In the genomic region with DNA sequence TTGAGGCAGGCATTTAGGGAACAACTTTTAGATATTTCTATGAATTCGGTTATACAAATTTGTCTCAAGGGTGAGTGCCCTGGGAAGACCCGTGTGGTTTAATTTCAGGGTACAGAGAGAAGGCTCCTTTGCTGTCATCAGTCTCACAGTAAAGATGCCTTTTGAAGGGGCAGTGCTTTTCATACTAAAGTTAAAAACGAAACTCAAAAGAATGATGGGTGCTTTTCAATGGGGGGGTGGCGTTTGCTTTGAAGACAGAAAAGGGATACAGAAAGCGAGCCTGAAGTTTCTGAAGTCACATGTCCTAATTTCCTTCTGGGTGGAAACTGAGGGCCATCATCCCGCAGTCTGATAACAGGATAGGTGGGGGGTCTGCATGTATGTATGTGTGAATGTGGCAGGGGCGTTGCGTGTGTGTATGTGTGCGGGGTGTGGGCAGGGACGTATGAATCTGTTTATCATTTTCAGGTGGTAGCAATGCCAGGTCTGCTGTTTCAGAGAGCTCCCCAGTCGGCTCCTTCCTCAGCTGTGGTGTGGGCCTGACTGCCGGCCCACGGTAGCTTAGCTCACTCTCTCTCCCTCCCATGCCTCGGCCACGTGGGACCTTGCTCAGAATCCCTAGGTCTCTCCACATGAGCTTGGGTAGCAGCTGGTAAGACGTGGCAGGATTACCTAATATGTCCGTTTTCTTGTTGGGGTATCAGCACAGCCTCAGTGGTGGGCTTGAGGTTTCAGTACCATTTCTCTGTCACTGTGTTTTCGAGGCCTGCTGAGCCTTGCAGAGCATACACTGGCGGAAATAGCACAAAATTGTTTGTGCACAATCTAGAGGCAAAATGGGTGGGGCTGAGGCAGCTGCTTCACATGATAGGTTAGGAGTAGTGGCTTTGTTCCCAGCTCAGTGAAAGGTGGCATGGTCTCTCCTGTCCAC, we compare ENCODE assay signal across 9 cellular contexts. TPM values are rescaled to one million over a fixed set of nuclear protein-coding genes. Genes with fewer than 3 reads are reported as not detected.
A peak's percentile ranks its signal among the peaks of the same experiment; 100 is the strongest.
DNase-seq lines count a peak whose midpoint lies in the region; ATAC-seq and TF ChIP-seq lines count a peak whose summit lies in the region.
"Had no signal": no experiment of that assay in that cellular context is flagged by ENCODE, and none has a peak within 500 bp of the region (broad histone marks: within the 10 kb centered on the region; RNA-seq: fewer than 3 reads in every experiment).

No MANE protein-coding gene starts in this region.

- no peak for TF ChIP-seq EP300 in ovary (IDR thresholded peaks at IDR 0.05)

- H3K27me3 ChIP-seq in right lobe of liver = no peaks in the 10 kb centered on the region
- no peaks in the 10 kb centered on the region for H3K27me3 ChIP-seq in ovary

- DNase-seq in COLO668 (lab: John Stamatoyannopoulos, UW; ENCODE audit: unreplicated experiment) (peak; percentile 54), right lobe of liver (no peak), ovary (no peak), LoVo (ENCODE audit: low spot score) (no peak)
- DNase-seq in activated CD4-positive, alpha-beta T cell treated with anti-CD3 and anti-CD28 coated beads, Interleukin-2, amount 50 U/mL, for 48 hours = peak; percentile 37 to 45
- DNase-seq: NCI-H187 treated with DMSO at 0.1 percent for 48 hours had no signal

- TF ChIP-seq POLR2A in right lobe of liver (IDR thresholded peaks at IDR 0.05) = no peak
- no peak for TF ChIP-seq POLR2A in ovary (IDR thresholded peaks at IDR 0.05)

- H3K9me3 ChIP-seq in right lobe of liver (no peaks in the 10 kb centered on the region), ovary (no peaks in the 10 kb centered on the region)

- ATAC-seq in GM21786 (IDR thresholded peaks at IDR 0.05; ENCODE audit: unreplicated experiment) (peak; percentile 44), right lobe of liver (peak in 2 of 4 donors; percentile 10 to 25), HG02970 (IDR thresholded peaks at IDR 0.05; ENCODE audit: low FRiP score, unreplicated experiment) (no peak), GM19328 (IDR thresholded peaks at IDR 0.05; ENCODE audit: unreplicated experiment) (no peak)

- peak overlapping the region; percentile 25 to 34 (median 30) for H3K27ac ChIP-seq in right lobe of liver
- no peak overlapping the region for H3K27ac ChIP-seq in ovary

- no peaks in the 10 kb centered on the region for H3K36me3 ChIP-seq in right lobe of liver
- H3K36me3 ChIP-seq in ovary = no peaks in the 10 kb centered on the region

- intact Hi-C loops in right lobe of liver (cut with DNase I) = no loop called here
- intact Hi-C loops in ovary (cut with DNase I) = no loop called here

- TF ChIP-seq CTCF in right lobe of liver (IDR thresholded peaks at IDR 0.05) = no peak
- no peak for TF ChIP-seq CTCF in ovary (IDR thresholded peaks at IDR 0.05)

- WGBS in right lobe of liver (ENCODE audit: insufficient coverage, low coverage, low lambda C conversion rate, missing lambda C conversion rate) = 50% methylated on average over 6 of the region's 19 CpGs
- WGBS in ovary, 3 donors = 82 to 88% (median 83%) methylated on average over 19 of the region's 19 CpGs

- no peak overlapping the region for H3K4me3 ChIP-seq in right lobe of liver
- no peak overlapping the region for H3K4me3 ChIP-seq in ovary

- H3K4me1 ChIP-seq in right lobe of liver = peaks cover 0 to 15% (median 0%) of the 10 kb centered on the region in 4 donors
- H3K4me1 ChIP-seq in ovary (ENCODE audit: insufficient read depth) = peaks cover 23% of the 10 kb centered on the region

RNA-seq across cellular contexts. Expression of a gene that starts 32.7 kb away (rescaled TPM):
- total RNA-seq in right lobe of liver (1 to 10 TPM; 3.3 to 9.8 (median 5.0) TPM), ovary (10 to 100 TPM in 4 of 7 donors, 1 to 10 TPM in 3; 8.5 to 15.6 (median 12.4) TPM)
- polyA plus RNA-seq in ovary = 10 to 100 TPM; 13.7 to 30.5 TPM

Comparison
In these comparisons a context has a peak if more than half of its experiments do, and no peak if none do; other contexts are left out.
1. DNase-seq: peak in COLO668 (single experiment) and activated CD4-positive, alpha-beta T cell treated with anti-CD3 and anti-CD28 coated beads, Interleukin-2, amount 50 U/mL, for 48 hours (2 of 2); none in right lobe of liver (0 of 3), ovary (0 of 5) and LoVo (single experiment).
2. H3K27ac ChIP-seq: peak in right lobe of liver (3 of 3); none in ovary (0 of 2).